Comparison of ENCODE assay signal across 18 cellular contexts in genomic region chrX:115966920-115967319, GRCh38.
DNase-seq lines count a peak whose midpoint lies in the region; ATAC-seq and TF ChIP-seq lines count a peak whose summit lies in the region.
"Had no signal": no experiment of that assay in that cellular context is flagged by ENCODE, and none has a peak within 500 bp of the region (broad histone marks: within the 10 kb centered on the region; RNA-seq: fewer than 3 reads in every experiment).

No MANE protein-coding gene starts in this region.

- H3K27me3 ChIP-seq in HUES48 (ENCODE audit: control insufficient read depth, insufficient read depth, low read length) (peaks cover 7% of the 10 kb centered on the region), MG63 (no peaks in the 10 kb centered on the region)

- TF ChIP-seq CTCF in fibroblast of mammary gland (conservative IDR thresholded peaks at IDR 0.05; ENCODE audit: control insufficient read depth, insufficient read depth, low read depth, low read length) (no peak), nephron progenitor cell (IDR thresholded peaks at IDR 0.05) (no peak)

- peaks cover 45% of the 10 kb centered on the region for H3K4me1 ChIP-seq in HUES48 (ENCODE audit: control insufficient read depth, insufficient read depth, low read length)

- H3K27ac ChIP-seq in HUES48 (ENCODE audit: low read depth, low read length), result no peak overlapping the region
- H3K27ac ChIP-seq: VCaP had no signal

- H3K9ac ChIP-seq in HUES48 (ENCODE audit: low read depth, low read length), result no peak overlapping the region

- H3K27ac Mint-ChIP-seq in nephron progenitor cell, result no peak overlapping the region
- H3K27ac Mint-ChIP-seq in naive thymus-derived CD8-positive, alpha-beta T cell, result peak overlapping the region in 1 of 10 donors; percentile 4
- H3K27ac Mint-ChIP-seq: activated CD8-positive, alpha-beta T cell treated with anti-CD3 and anti-CD28 coated beads for 36 hours; activated T-helper 17 cell treated with anti-CD3 and anti-CD28 coated beads, Interleukin-2, amount 50 U/mL, for 72 hours; B cell; stimulated activated naive CD8-positive, alpha-beta T cell treated with anti-CD3 and anti-CD28 coated beads, Interleukin-15, amount 100 ng/mL, for 72 hours had no signal

- peaks cover 13% of the 10 kb centered on the region for H3K27me3 Mint-ChIP-seq in nephron progenitor cell (ENCODE audit: low read depth, poor library complexity)
- H3K27me3 Mint-ChIP-seq in naive thymus-derived CD8-positive, alpha-beta T cell, result peaks cover 0 to 7% (median 3%) of the 10 kb centered on the region in 5 donors
- H3K27me3 Mint-ChIP-seq: activated T-helper 17 cell treated with anti-CD3 and anti-CD28 coated beads, Interleukin-2, amount 50 U/mL, for 72 hours had no signal

- DNase-seq in ELF-1 (ENCODE audit: low read depth, low spot score) (peak; percentile 53), fibroblast of mammary gland (ENCODE audit: low read depth) (peak; percentile 38), nephron progenitor cell (no peak), MG63 (no peak), DMS153 treated with DMSO at 0.1 percent for 48 hours (lab: John Stamatoyannopoulos, UW; ENCODE audit: unreplicated experiment) (no peak)
- DNase-seq in naive thymus-derived CD8-positive, alpha-beta T cell, result no peak
- DNase-seq: activated CD8-positive, alpha-beta T cell treated with anti-CD3 and anti-CD28 coated beads for 36 hours; foreskin melanocyte; NCI-H1930; NCI-H526 treated with DMSO at 0.1 percent for 48 hours; stimulated activated naive CD8-positive, alpha-beta T cell treated with anti-CD3 and anti-CD28 coated beads, Interleukin-15, amount 100 ng/mL, for 72 hours; SW 1271 had no signal

- ATAC-seq in GM19452 (IDR thresholded peaks at IDR 0.05; ENCODE audit: unreplicated experiment), result no peak
- ATAC-seq in naive thymus-derived CD8-positive, alpha-beta T cell, result no peak
- ATAC-seq: activated CD8-positive, alpha-beta T cell treated with anti-CD3 and anti-CD28 coated beads for 36 hours; activated T-helper 17 cell treated with anti-CD3 and anti-CD28 coated beads, Interleukin-2, amount 50 U/mL, for 72 hours; Panc1; stimulated activated naive CD8-positive, alpha-beta T cell treated with anti-CD3 and anti-CD28 coated beads, Interleukin-15, amount 100 ng/mL, for 72 hours had no signal

- H3K9me3 ChIP-seq in HUES48 (ENCODE audit: control insufficient read depth, insufficient read depth, low read length) (no peaks in the 10 kb centered on the region), MG63 (no peaks in the 10 kb centered on the region)

- H3K4me3 Mint-ChIP-seq in nephron progenitor cell, result peak overlapping the region; percentile 98
- H3K4me3 Mint-ChIP-seq in naive thymus-derived CD8-positive, alpha-beta T cell, result no peak overlapping the region
- H3K4me3 Mint-ChIP-seq: activated CD8-positive, alpha-beta T cell treated with anti-CD3 and anti-CD28 coated beads for 36 hours; activated T-helper 17 cell treated with anti-CD3 and anti-CD28 coated beads, Interleukin-2, amount 50 U/mL, for 72 hours; B cell; stimulated activated naive CD8-positive, alpha-beta T cell treated with anti-CD3 and anti-CD28 coated beads, Interleukin-15, amount 100 ng/mL, for 72 hours had no signal

- H3K4me3 ChIP-seq in HUES48 (ENCODE audit: low read depth, low read length), result peak overlapping the region; percentile 84
- no peak overlapping the region for H3K4me3 ChIP-seq in fibroblast of mammary gland (ENCODE audit: control insufficient read depth, low read depth, low read length)
- no peak overlapping the region for H3K4me3 ChIP-seq in MG63

- H3K36me3 Mint-ChIP-seq in nephron progenitor cell (ENCODE audit: low read depth), result peaks cover 59% of the 10 kb centered on the region
- no peaks in the 10 kb centered on the region for H3K36me3 Mint-ChIP-seq in naive thymus-derived CD8-positive, alpha-beta T cell

- H3K9me3 Mint-ChIP-seq in nephron progenitor cell, result peaks cover 58% of the 10 kb centered on the region
- H3K9me3 Mint-ChIP-seq in naive thymus-derived CD8-positive, alpha-beta T cell, result peaks cover 0 to 9% (median 0%) of the 10 kb centered on the region in 9 donors
- H3K9me3 Mint-ChIP-seq: activated CD8-positive, alpha-beta T cell treated with anti-CD3 and anti-CD28 coated beads for 36 hours had no signal

- H3K4me1 Mint-ChIP-seq in nephron progenitor cell, result peaks cover 29% of the 10 kb centered on the region
- H3K4me1 Mint-ChIP-seq in naive thymus-derived CD8-positive, alpha-beta T cell, result no peaks in the 10 kb centered on the region
- H3K4me1 Mint-ChIP-seq: activated T-helper 17 cell treated with anti-CD3 and anti-CD28 coated beads, Interleukin-2, amount 50 U/mL, for 72 hours; B cell; stimulated activated naive CD8-positive, alpha-beta T cell treated with anti-CD3 and anti-CD28 coated beads, Interleukin-15, amount 100 ng/mL, for 72 hours had no signal

- H3K36me3 ChIP-seq in HUES48 (ENCODE audit: control insufficient read depth, insufficient read depth, low read length) (no peaks in the 10 kb centered on the region), MG63 (no peaks in the 10 kb centered on the region)

- POLR2A ChIA-PET in naive thymus-derived CD8-positive, alpha-beta T cell (lab: Charles Lee), result no interaction called here

Comparison
In these comparisons a context has a peak if more than half of its experiments do, and no peak if none do; other contexts are left out.
1. DNase-seq: peak in ELF-1 (single experiment) and fibroblast of mammary gland (single experiment); none in nephron progenitor cell (single experiment), MG63 (single experiment), DMS153 treated with DMSO at 0.1 percent for 48 hours (single experiment) and naive thymus-derived CD8-positive, alpha-beta T cell (0 of 10).